13 cellular contexts compared by ENCODE assay signal in genomic region chr11:71988050-71988449, GRCh38. TPM values are rescaled to one million over a fixed set of nuclear protein-coding genes. Genes with fewer than 3 reads are reported as not detected.
DNase-seq lines count a peak whose midpoint lies in the region; ATAC-seq lines count a peak whose summit lies in the region.
"Had no signal": no experiment of that assay in that cellular context is flagged by ENCODE, and none has a peak within 500 bp of the region (broad histone marks: within the 10 kb centered on the region; RNA-seq: fewer than 3 reads in every experiment).

No MANE protein-coding gene starts in this region.

- H3K4me3 Mint-ChIP-seq in naive thymus-derived CD4-positive, alpha-beta T cell: no peak overlapping the region
- H3K4me3 Mint-ChIP-seq: CD8-positive, alpha-beta memory T cell had no signal

- POLR2A ChIA-PET in naive thymus-derived CD4-positive, alpha-beta T cell (lab: Charles Lee): interaction anchor here (0.6 to 0.8 kb wide), 2 partner anchors 22 to 35 kb away, joined by 4 read pairs; no protein-coding TSS in a partner anchor

- peaks cover 0 to 14% (median 0%) of the 10 kb centered on the region in 7 donors for H3K4me1 Mint-ChIP-seq in naive thymus-derived CD4-positive, alpha-beta T cell
- H3K4me1 Mint-ChIP-seq: CD8-positive, alpha-beta memory T cell had no signal

- no peak for ATAC-seq in naive thymus-derived CD4-positive, alpha-beta T cell
- ATAC-seq in HG03378 (IDR thresholded peaks at IDR 0.05; ENCODE audit: unreplicated experiment) (no peak), HG02763 (IDR thresholded peaks at IDR 0.05; ENCODE audit: unreplicated experiment) (no peak)

- peaks cover 3 to 37% (median 11%) of the 10 kb centered on the region in 5 donors for H3K36me3 Mint-ChIP-seq in naive thymus-derived CD4-positive, alpha-beta T cell

- peak overlapping the region; percentile 38 for H3K4me2 ChIP-seq in skeletal muscle satellite cell (ENCODE audit: low read length)

- intact Hi-C loops in naive thymus-derived CD4-positive, alpha-beta T cell (cut with micrococcal nuclease): no loop called here

- peaks cover 24% of the 10 kb centered on the region for H3K36me3 ChIP-seq in skeletal muscle satellite cell (ENCODE audit: insufficient read depth, low read length)
- peaks cover 0 to 25% (median 9%) of the 10 kb centered on the region in 3 experiments for H3K36me3 ChIP-seq in naive thymus-derived CD4-positive, alpha-beta T cell (ENCODE audit: control insufficient read depth in 2 of 3, insufficient read depth in 3 of 3, low read length in 3 of 3)

- H3K9ac ChIP-seq in skeletal muscle satellite cell (ENCODE audit: low read depth, low read length): no peak overlapping the region

- no peaks in the 10 kb centered on the region for H3K27me3 ChIP-seq in skeletal muscle satellite cell (ENCODE audit: control insufficient read depth, insufficient read depth, low read length)
- H3K27me3 ChIP-seq in naive thymus-derived CD4-positive, alpha-beta T cell (ENCODE audit: control insufficient read depth in 2 of 2, insufficient read depth in 2 of 2, low read length in 2 of 2): no peaks in the 10 kb centered on the region
- H3K27me3 ChIP-seq: cardiac muscle cell, SJSA1 had no signal

- H3K4me3 ChIP-seq in skeletal muscle satellite cell (ENCODE audit: low read length): no peak overlapping the region
- H3K4me3 ChIP-seq in naive thymus-derived CD4-positive, alpha-beta T cell (ENCODE audit: low read length): no peak overlapping the region
- H3K4me3 ChIP-seq: cardiac muscle cell, SJSA1 had no signal

- no peaks in the 10 kb centered on the region for H3K27me3 Mint-ChIP-seq in naive thymus-derived CD4-positive, alpha-beta T cell
- H3K27me3 Mint-ChIP-seq: CD8-positive, alpha-beta memory T cell had no signal

- CTCF ChIA-PET in naive thymus-derived CD4-positive, alpha-beta T cell (lab: Charles Lee): interaction anchor here (3.3 to 3.4 kb wide), 2 partner anchors 10 to 103 kb away, joined by 7 to 14 read pairs; no protein-coding TSS in a partner anchor

- H3K27ac Mint-ChIP-seq in naive thymus-derived CD4-positive, alpha-beta T cell: no peak overlapping the region

- no peak overlapping the region for H3K27ac ChIP-seq in naive thymus-derived CD4-positive, alpha-beta T cell (ENCODE audit: low read depth, low read length)
- H3K27ac ChIP-seq: cardiac muscle cell, SJSA1 had no signal

- no peaks in the 10 kb centered on the region for H3K9me3 Mint-ChIP-seq in naive thymus-derived CD4-positive, alpha-beta T cell
- H3K9me3 Mint-ChIP-seq: CD8-positive, alpha-beta memory T cell had no signal

- DNase-seq in GM03348 (ENCODE audit: low spot score) (peak; percentile 89), amniotic epithelial cell (ENCODE audit: low read depth) (peak; percentile 84), fibroblast of the conjunctiva (ENCODE audit: low read depth) (peak; percentile 43), 8988T (no peak)
- DNase-seq in naive thymus-derived CD4-positive, alpha-beta T cell: no peak
- DNase-seq: CD8-positive, alpha-beta memory T cell; mesenchymal stem cell; NCI-H1092 had no signal

- peaks cover 11% of the 10 kb centered on the region for H3K4me1 ChIP-seq in skeletal muscle satellite cell (ENCODE audit: control insufficient read depth, insufficient read depth, low read length)
- no peaks in the 10 kb centered on the region for H3K4me1 ChIP-seq in naive thymus-derived CD4-positive, alpha-beta T cell (ENCODE audit: control insufficient read depth in 2 of 2, insufficient read depth in 2 of 2, low read length in 2 of 2)
- H3K4me1 ChIP-seq: SJSA1 had no signal

- no peaks in the 10 kb centered on the region for H3K9me3 ChIP-seq in skeletal muscle satellite cell (replicated peaks; ENCODE audit: low read length)
- H3K9me3 ChIP-seq in naive thymus-derived CD4-positive, alpha-beta T cell (ENCODE audit: control insufficient read depth in 2 of 3, low read length in 3 of 3): no peaks in the 10 kb centered on the region
- H3K9me3 ChIP-seq: SJSA1 had no signal

RNA-seq across cellular contexts. Expression of gene IL18BP, which starts 10.7 kb away (rescaled TPM):
- total RNA-seq in skeletal muscle satellite cell (2012; rRNA removed): 1.7 and 3.0 TPM in 2 replicates
- total RNA-seq in naive thymus-derived CD4-positive, alpha-beta T cell: 10 to 100 TPM; 17.6 to 30.2 (median 23.1) TPM
- 10 to 100 TPM; 14.4 to 15.1 TPM for polyA plus RNA-seq in naive thymus-derived CD4-positive, alpha-beta T cell

RNA-seq across cellular contexts. Expression of gene RNF121, which starts 59.2 kb away (rescaled TPM):
- 10.9 and 16.6 TPM in 2 replicates for total RNA-seq in skeletal muscle satellite cell (2012; rRNA removed)
- total RNA-seq in naive thymus-derived CD4-positive, alpha-beta T cell: 10 to 100 TPM; 18.2 to 37.2 (median 29.2) TPM
- 10 to 100 TPM in 1 of 2 donors, 1 to 10 TPM in 1; 8.8 to 10.8 TPM for polyA plus RNA-seq in naive thymus-derived CD4-positive, alpha-beta T cell

RNA-seq across cellular contexts. Expression of gene XNDC1N, which starts 59.7 kb away (rescaled TPM):
- total RNA-seq in skeletal muscle satellite cell (2012; rRNA removed): 3.5 and 5.6 TPM in 2 replicates
- total RNA-seq in naive thymus-derived CD4-positive, alpha-beta T cell: 10 to 100 TPM; 18.8 to 27.2 (median 24.3) TPM
- polyA plus RNA-seq in naive thymus-derived CD4-positive, alpha-beta T cell: 1 to 10 TPM; 5.0 to 8.8 TPM

Comparison
In these comparisons a context has a peak if more than half of its experiments do, and no peak if none do; other contexts are left out.
1. DNase-seq: peak in GM03348 (single experiment), amniotic epithelial cell (single experiment) and fibroblast of the conjunctiva (single experiment); none in naive thymus-derived CD4-positive, alpha-beta T cell (0 of 9) and 8988T (single experiment).